In the genomic region with DNA sequence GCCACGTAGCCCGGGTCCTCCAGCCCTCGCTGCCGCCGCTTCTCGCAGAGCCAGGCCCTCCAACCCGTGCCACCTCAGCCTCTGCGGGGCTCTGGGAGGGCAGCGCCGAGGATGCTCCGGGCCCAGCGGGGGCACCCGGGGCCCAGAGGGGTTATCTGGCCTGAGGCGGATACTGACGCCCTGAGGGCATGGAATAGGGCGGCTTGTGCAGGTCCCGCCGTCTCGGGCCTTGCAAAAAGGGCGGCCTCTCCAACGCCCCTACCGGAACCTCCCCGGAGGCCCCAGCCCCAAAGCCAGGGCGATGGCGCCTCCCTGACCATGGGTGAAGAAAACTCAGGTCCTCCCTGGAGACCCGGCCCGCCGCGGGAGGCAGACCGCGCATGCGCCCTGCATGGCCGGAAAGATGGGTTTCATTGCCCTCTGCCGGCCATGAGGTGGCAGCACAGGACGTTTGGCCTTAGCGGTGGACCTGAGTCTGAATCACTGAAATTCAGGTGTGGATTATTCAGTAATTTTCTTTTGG, we compare ENCODE assay signal across 8 cellular contexts. TPM values are rescaled to one million over a fixed set of nuclear protein-coding genes. Genes with fewer than 3 reads are reported as not detected.
DNase-seq lines count a peak whose midpoint lies in the region; ATAC-seq and TF ChIP-seq lines count a peak whose summit lies in the region.
"Not testable (repeated sequence)": the region's sequence is repeated elsewhere in the genome, so short reads cannot be mapped to it uniquely, and the experiment has no call there.

No MANE protein-coding gene starts in this region.

- peak overlapping the region; percentile 8 for H3K4me3 Mint-ChIP-seq in activated naive CD8-positive, alpha-beta T cell treated with anti-CD3 and anti-CD28 coated beads, Interleukin-2, amount 50 U/mL, for 24 hours

- H4K20me1 ChIP-seq in MM.1S (ENCODE audit: insufficient read depth, low read length); smooth muscle cell (ENCODE audit: low read depth): not testable (repeated sequence)

- peak overlapping the region; percentile 80 for H2AFZ ChIP-seq in MM.1S (ENCODE audit: low read length)
- peak overlapping the region; percentile 85 for H2AFZ ChIP-seq in smooth muscle cell (ENCODE audit: low read depth)

- H3K36me3 ChIP-seq in MM.1S (replicated peaks; ENCODE audit: insufficient read depth, low read length); gastroesophageal sphincter; smooth muscle cell (ENCODE audit: low read depth); tibial nerve: not testable (repeated sequence)

- H3K79me2 ChIP-seq in MM.1S (ENCODE audit: low read length); smooth muscle cell (ENCODE audit: low read depth): not testable (repeated sequence)

- H3K9ac ChIP-seq in MM.1S (ENCODE audit: low read length), result peak overlapping the region; percentile 33; the same call in 1 of the 2 replicates
- H3K9ac ChIP-seq in smooth muscle cell (ENCODE audit: low read depth), result not testable (repeated sequence)

- DNase-seq in GM03348 (ENCODE audit: low spot score) (peak; percentile 47), MM.1S (peak; percentile 18)
- peak; percentile 12 to 57 for DNase-seq in activated CD4-positive, alpha-beta T cell treated with anti-CD3 and anti-CD28 coated beads for 4 hours
- DNase-seq in activated naive CD8-positive, alpha-beta T cell treated with anti-CD3 and anti-CD28 coated beads, Interleukin-2, amount 50 U/mL, for 24 hours, result peak; percentile 59
- not testable (repeated sequence) for DNase-seq in smooth muscle cell (lab: John Stamatoyannopoulos, UW; ENCODE audit: unreplicated experiment); tibial nerve (ENCODE audit: low spot score in 2 of 2)

- 8% methylated on average over 4 of the region's 36 CpGs; no CpG with 5 or more reads in 1 of the 2 donors for WGBS in gastroesophageal sphincter (ENCODE audit: low coverage in 1 of 2), 2 donors
- WGBS in smooth muscle cell (ENCODE audit: low lambda C conversion rate), result 48% methylated on average over 29 of the region's 36 CpGs
- 36 to 49% methylated on average over 9 to 19 of the region's 36 CpGs for WGBS in tibial nerve, 2 donors

- not testable (repeated sequence) for H3K4me1 ChIP-seq in MM.1S (ENCODE audit: low read length); gastroesophageal sphincter; mononuclear cell (ENCODE audit: insufficient read depth, low read length); smooth muscle cell (ENCODE audit: low read depth); tibial nerve

- H3K27me3 ChIP-seq in MM.1S (replicated peaks; ENCODE audit: insufficient read depth, low read length); gastroesophageal sphincter; mononuclear cell (ENCODE audit: insufficient read depth, low read length); smooth muscle cell (ENCODE audit: low read depth); tibial nerve: not testable (repeated sequence)

- not testable (repeated sequence) for TF ChIP-seq EP300 in gastroesophageal sphincter (IDR thresholded peaks at IDR 0.05); tibial nerve (IDR thresholded peaks at IDR 0.05)

- not testable (repeated sequence) for H3F3A ChIP-seq in MM.1S (ENCODE audit: insufficient read depth, low read length); smooth muscle cell (ENCODE audit: low read depth)

- H3K27ac Mint-ChIP-seq in activated naive CD8-positive, alpha-beta T cell treated with anti-CD3 and anti-CD28 coated beads, Interleukin-2, amount 50 U/mL, for 24 hours, result not testable (repeated sequence)

- H3K4me2 ChIP-seq in MM.1S (ENCODE audit: low read depth, low read length) (peak overlapping the region; percentile 60; the same call in 1 of the 2 replicates), smooth muscle cell (peak overlapping the region; percentile 78)

- H3K27me3 Mint-ChIP-seq in activated naive CD8-positive, alpha-beta T cell treated with anti-CD3 and anti-CD28 coated beads, Interleukin-2, amount 50 U/mL, for 24 hours, result not testable (repeated sequence)

- peak overlapping the region; percentile 55; the same call in 1 of the 2 replicates for H3K4me3 ChIP-seq in MM.1S (ENCODE audit: low read length)
- peak overlapping the region; percentile 32 to 49 for H3K4me3 ChIP-seq in gastroesophageal sphincter
- H3K4me3 ChIP-seq in mononuclear cell (ENCODE audit: low read length), result peak overlapping the region; percentile 12
- peak overlapping the region; percentile 42 for H3K4me3 ChIP-seq in smooth muscle cell
- H3K4me3 ChIP-seq in tibial nerve, result peak overlapping the region in 3 of 4 donors; percentile 15 to 48 (median 21)

- ATAC-seq in activated naive CD8-positive, alpha-beta T cell treated with anti-CD3 and anti-CD28 coated beads, Interleukin-2, amount 50 U/mL, for 24 hours; gastroesophageal sphincter: not testable (repeated sequence)

- TF ChIP-seq CTCF in MM.1S (IDR thresholded peaks at IDR 0.05; ENCODE audit: low read length), result peak; percentile 32
- TF ChIP-seq CTCF in gastroesophageal sphincter (IDR thresholded peaks at IDR 0.05), result peak; percentile 31 to 75 (median 36)
- peak; percentile 44 for TF ChIP-seq CTCF in smooth muscle cell (IDR thresholded peaks at IDR 0.05; ENCODE audit: borderline replicate concordance, insufficient read depth, poor library complexity, severe bottlenecking)
- peak in 4 of 5 experiments; percentile 27 to 49 (median 44) for TF ChIP-seq CTCF in tibial nerve (IDR thresholded peaks at IDR 0.05)

- not testable (repeated sequence) for TF ChIP-seq POLR2A in gastroesophageal sphincter (IDR thresholded peaks at IDR 0.05); tibial nerve (IDR thresholded peaks at IDR 0.05)

- H3K4me1 Mint-ChIP-seq in activated naive CD8-positive, alpha-beta T cell treated with anti-CD3 and anti-CD28 coated beads, Interleukin-2, amount 50 U/mL, for 24 hours, result not testable (repeated sequence)

- H3K9me3 Mint-ChIP-seq in activated naive CD8-positive, alpha-beta T cell treated with anti-CD3 and anti-CD28 coated beads, Interleukin-2, amount 50 U/mL, for 24 hours, result not testable (repeated sequence)

- H3K27ac ChIP-seq in MM.1S (ENCODE audit: low read length); gastroesophageal sphincter; smooth muscle cell (ENCODE audit: low read depth); tibial nerve: not testable (repeated sequence)

- H3K36me3 Mint-ChIP-seq in activated naive CD8-positive, alpha-beta T cell treated with anti-CD3 and anti-CD28 coated beads, Interleukin-2, amount 50 U/mL, for 24 hours (ENCODE audit: low read depth), result not testable (repeated sequence)

- not testable (repeated sequence) for H3K9me2 ChIP-seq in MM.1S (replicated peaks; ENCODE audit: insufficient read depth, low read length)

- H3K9me3 ChIP-seq in MM.1S (replicated peaks; ENCODE audit: insufficient read depth, low read length); gastroesophageal sphincter; mononuclear cell (ENCODE audit: low read depth, low read length); smooth muscle cell (replicated peaks; ENCODE audit: low read depth); tibial nerve: not testable (repeated sequence)

RNA-seq across cellular contexts. Expression of gene USP17L30, which starts 18.1 kb away (rescaled TPM):
- total RNA-seq in gastroesophageal sphincter, result not detected
- not detected for total RNA-seq in mononuclear cell
- not detected in 2 replicates for total RNA-seq in smooth muscle cell
- not detected in 2 replicates for polyA plus RNA-seq in smooth muscle cell
- total RNA-seq in tibial nerve, result not detected

RNA-seq across cellular contexts. Expression of gene USP17L29, which starts 27.6 kb away (rescaled TPM):
- total RNA-seq in gastroesophageal sphincter (not detected), mononuclear cell (not detected), smooth muscle cell (not detected in 2 replicates), tibial nerve (not detected)
- not detected in 2 replicates for polyA plus RNA-seq in smooth muscle cell

RNA-seq across cellular contexts. Expression of gene USP17L28, which starts 32.4 kb away (rescaled TPM):
- not detected for total RNA-seq in gastroesophageal sphincter
- total RNA-seq in mononuclear cell, result not detected
- not detected in 2 replicates for total RNA-seq in smooth muscle cell
- not detected in 2 replicates for polyA plus RNA-seq in smooth muscle cell
- not detected for total RNA-seq in tibial nerve

RNA-seq across cellular contexts. Expression of gene USP17L27, which starts 37.1 kb away (rescaled TPM):
- not detected for total RNA-seq in gastroesophageal sphincter
- total RNA-seq in mononuclear cell, result not detected
- not detected in 2 replicates for total RNA-seq in smooth muscle cell
- polyA plus RNA-seq in smooth muscle cell, result not detected in 2 replicates
- not detected for total RNA-seq in tibial nerve

RNA-seq across cellular contexts. Expression of gene USP17L5, which starts 41.9 kb away (rescaled TPM):
- total RNA-seq in gastroesophageal sphincter, result not detected
- not detected for total RNA-seq in mononuclear cell
- total RNA-seq in smooth muscle cell, result not detected in 2 replicates
- not detected in 2 replicates for polyA plus RNA-seq in smooth muscle cell
- total RNA-seq in tibial nerve, result not detected
